ENCODE assay signal across 7 cellular contexts in the genomic region with DNA sequence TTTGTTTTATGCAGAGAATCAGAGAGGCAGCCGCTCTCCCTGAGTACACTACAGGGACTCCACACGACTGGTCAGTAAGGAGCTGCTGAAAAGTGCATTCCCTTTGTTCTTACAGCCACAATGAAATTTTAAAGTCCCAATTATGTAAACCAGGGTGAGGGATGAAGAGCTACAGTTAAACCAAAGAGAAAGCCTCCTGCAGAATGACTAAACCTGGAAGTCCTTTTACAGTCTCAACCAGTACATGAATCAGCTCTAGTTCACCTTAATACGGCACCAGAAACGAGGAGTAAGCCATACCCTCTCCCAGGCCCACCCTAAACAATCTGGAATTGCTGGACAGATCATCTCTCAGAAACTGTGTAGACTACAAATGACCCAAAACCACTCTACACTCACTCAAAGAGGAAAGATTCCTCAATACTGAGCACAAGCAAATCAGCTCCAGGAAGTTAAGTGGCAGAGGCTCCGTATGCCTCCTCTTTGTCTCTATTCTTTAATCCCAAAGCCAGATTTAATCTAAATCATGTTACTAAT.
A peak's percentile ranks its signal among the peaks of the same experiment; 100 is the strongest.
DNase-seq lines count a peak whose midpoint lies in the region; ATAC-seq and TF ChIP-seq lines count a peak whose summit lies in the region.

No MANE protein-coding gene starts in this region.

- peaks cover 84% of the 10 kb centered on the region for H3K4me1 Mint-ChIP-seq in HFFc6 (ENCODE audit: low read depth)

- H3K9me3 Mint-ChIP-seq in HFFc6: no peaks in the 10 kb centered on the region

- H3K27me3 ChIP-seq in WERI-Rb-1 (ENCODE audit: insufficient read depth, low read depth, severe bottlenecking) (no peaks in the 10 kb centered on the region), iPS-18a (ENCODE audit: control insufficient read depth, insufficient read depth, low read length) (no peaks in the 10 kb centered on the region), smooth muscle cell (ENCODE audit: low read depth) (no peaks in the 10 kb centered on the region)

- no peaks in the 10 kb centered on the region for H3K36me3 Mint-ChIP-seq in HFFc6 (ENCODE audit: low read depth)

- no peak for ATAC-seq in GM18873 (IDR thresholded peaks at IDR 0.05; ENCODE audit: low FRiP score, unreplicated experiment)

- H3F3A ChIP-seq in smooth muscle cell (ENCODE audit: low read depth): peaks cover 16% of the 10 kb centered on the region

- H3K9me3 ChIP-seq in WERI-Rb-1 (ENCODE audit: severe bottlenecking) (no peaks in the 10 kb centered on the region), iPS-18a (ENCODE audit: control insufficient read depth, low read depth, low read length) (no peaks in the 10 kb centered on the region), smooth muscle cell (replicated peaks; ENCODE audit: low read depth) (no peaks in the 10 kb centered on the region)

- H3K27ac ChIP-seq in WERI-Rb-1: peak overlapping the region; percentile 93
- H3K27ac ChIP-seq in iPS-18a (ENCODE audit: low read length): peak overlapping the region; percentile 0
- H3K27ac ChIP-seq in smooth muscle cell (ENCODE audit: low read depth): peak overlapping the region; percentile 84

- H3K27ac Mint-ChIP-seq in HFFc6: peak overlapping the region; percentile 81

- H2AFZ ChIP-seq in smooth muscle cell (ENCODE audit: low read depth): no peak overlapping the region

- H3K4me1 ChIP-seq in iPS-18a (ENCODE audit: control insufficient read depth, low read depth, low read length): peaks cover 27% of the 10 kb centered on the region
- H3K4me1 ChIP-seq in smooth muscle cell (ENCODE audit: low read depth): peaks cover 38% of the 10 kb centered on the region

- peak; percentile 57 for DNase-seq in HFFc6
- DNase-seq in WERI-Rb-1: peak; percentile 57
- no peak for DNase-seq in smooth muscle cell (lab: John Stamatoyannopoulos, UW; ENCODE audit: unreplicated experiment)
- DNase-seq in NCI-H345 treated with DMSO at 0.1 percent for 48 hours (lab: John Stamatoyannopoulos, UW; ENCODE audit: unreplicated experiment): no peak
- no peak for DNase-seq in NCI-H1694 (lab: John Stamatoyannopoulos, UW)

- 9% methylated on average over 5 of the region's 5 CpGs for WGBS in smooth muscle cell (ENCODE audit: low lambda C conversion rate)

- H3K4me2 ChIP-seq in smooth muscle cell: peak overlapping the region; percentile 81

- H3K4me3 ChIP-seq in WERI-Rb-1 (ENCODE audit: low read depth, low read length) (peak overlapping the region; percentile 55), iPS-18a (ENCODE audit: low read length) (peak overlapping the region; percentile 28), smooth muscle cell (peak overlapping the region; percentile 52)

- no peaks in the 10 kb centered on the region; the same call in 1 of the 2 replicates for H3K27me3 Mint-ChIP-seq in HFFc6 (ENCODE audit: insufficient read depth)

- peaks cover 81% of the 10 kb centered on the region for H3K79me2 ChIP-seq in smooth muscle cell (ENCODE audit: low read depth)

- H3K9ac ChIP-seq in iPS-18a (ENCODE audit: low read length) (peak overlapping the region; percentile 38), smooth muscle cell (ENCODE audit: low read depth) (peak overlapping the region; percentile 32)

- H3K36me3 ChIP-seq in WERI-Rb-1 (no peaks in the 10 kb centered on the region), iPS-18a (ENCODE audit: control insufficient read depth, low read depth, low read length) (no peaks in the 10 kb centered on the region), smooth muscle cell (ENCODE audit: low read depth) (no peaks in the 10 kb centered on the region)

- peak overlapping the region; percentile 87 for H3K4me3 Mint-ChIP-seq in HFFc6

- TF ChIP-seq CTCF in HFFc6 (IDR thresholded peaks at IDR 0.05): no peak
- TF ChIP-seq CTCF in WERI-Rb-1 (IDR thresholded peaks at IDR 0.05; ENCODE audit: low read depth, low read length): no peak
- TF ChIP-seq CTCF in smooth muscle cell (IDR thresholded peaks at IDR 0.05; ENCODE audit: borderline replicate concordance, insufficient read depth, poor library complexity, severe bottlenecking): no peak

- H4K20me1 ChIP-seq in smooth muscle cell (ENCODE audit: low read depth): peaks cover 61% of the 10 kb centered on the region

Comparison
In these comparisons a context has a peak if more than half of its experiments do, and no peak if none do; other contexts are left out.
1. DNase-seq: peak in HFFc6 (single experiment) and WERI-Rb-1 (single experiment); none in smooth muscle cell (single experiment), NCI-H345 treated with DMSO at 0.1 percent for 48 hours (single experiment) and NCI-H1694 (single experiment).
2. H3K27ac ChIP-seq: peak in every context shown above with its lines; median percentile 93 in WERI-Rb-1; 84 in smooth muscle cell; 0 in iPS-18a.
3. Peak in every context shown above with its lines, with median percentiles within 50 percentile points of each other: H3K4me3 ChIP-seq.